Comparison of ENCODE assay signal across 1 cellular context in the genomic region with DNA sequence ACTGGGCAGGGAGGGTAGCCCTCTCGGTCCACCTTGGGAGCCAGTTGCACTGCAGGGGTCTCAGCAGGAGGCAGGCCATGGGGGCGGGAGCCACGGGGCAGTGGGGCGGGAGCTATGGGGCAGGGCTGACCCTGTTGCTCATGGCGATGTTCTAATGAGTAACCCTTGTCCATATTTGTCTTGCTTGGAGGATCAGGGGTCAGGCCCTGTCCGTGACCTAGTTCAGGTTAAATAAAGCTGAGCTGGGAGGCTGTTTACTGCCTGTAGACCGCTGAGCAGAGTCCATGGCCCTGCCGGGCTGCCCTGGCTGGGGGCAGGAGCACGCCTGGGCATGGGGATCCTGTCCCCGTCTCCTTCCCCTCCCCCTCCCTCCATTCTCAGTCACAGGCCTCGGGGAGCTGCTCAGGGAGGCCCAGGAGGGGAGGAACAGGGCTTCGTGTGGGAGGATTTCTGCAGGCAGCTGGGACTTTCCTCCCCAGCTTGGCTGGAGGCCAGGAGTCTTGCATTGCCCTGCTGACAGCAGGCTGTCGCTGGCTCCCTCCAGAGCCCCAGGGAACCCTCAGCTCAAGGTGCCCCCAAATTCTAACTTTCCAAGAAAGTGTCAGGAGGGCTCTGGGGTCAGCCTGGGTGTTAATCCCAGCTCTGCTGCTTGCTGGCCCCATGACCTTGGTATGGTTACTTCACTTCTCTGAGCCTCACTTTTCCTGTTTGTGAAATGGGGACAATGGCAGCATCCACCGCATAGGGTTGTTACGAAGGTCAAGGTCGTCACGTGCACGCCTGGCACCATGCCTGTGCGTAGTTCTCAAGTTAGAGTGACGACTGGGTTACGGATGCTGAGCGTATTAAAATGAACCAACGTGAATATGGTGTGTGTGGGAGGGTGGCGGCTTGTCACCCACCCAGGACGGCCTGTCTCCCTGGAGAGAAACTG.
TF ChIP-seq lines count a peak whose summit lies in the region.

No MANE protein-coding gene starts in this region.

TF ChIP-seq in HepG2, 621 proteins besides CTCF, POLR2A, EP300 and RAD21 (continued from another document and continues in another):
- TF ChIP-seq, protein P1, sequence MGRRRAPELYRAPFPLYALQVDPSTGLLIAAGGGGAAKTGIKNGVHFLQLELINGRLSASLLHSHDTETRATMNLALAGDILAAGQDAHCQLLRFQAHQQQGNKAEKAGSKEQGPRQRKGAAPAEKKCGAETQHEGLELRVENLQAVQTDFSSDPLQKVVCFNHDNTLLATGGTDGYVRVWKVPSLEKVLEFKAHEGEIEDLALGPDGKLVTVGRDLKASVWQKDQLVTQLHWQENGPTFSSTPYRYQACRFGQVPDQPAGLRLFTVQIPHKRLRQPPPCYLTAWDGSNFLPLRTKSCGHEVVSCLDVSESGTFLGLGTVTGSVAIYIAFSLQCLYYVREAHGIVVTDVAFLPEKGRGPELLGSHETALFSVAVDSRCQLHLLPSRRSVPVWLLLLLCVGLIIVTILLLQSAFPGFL (CRISPR knock-in tag; IDR thresholded peaks at IDR 0.05): no peak
- TF ChIP-seq, protein P2, sequence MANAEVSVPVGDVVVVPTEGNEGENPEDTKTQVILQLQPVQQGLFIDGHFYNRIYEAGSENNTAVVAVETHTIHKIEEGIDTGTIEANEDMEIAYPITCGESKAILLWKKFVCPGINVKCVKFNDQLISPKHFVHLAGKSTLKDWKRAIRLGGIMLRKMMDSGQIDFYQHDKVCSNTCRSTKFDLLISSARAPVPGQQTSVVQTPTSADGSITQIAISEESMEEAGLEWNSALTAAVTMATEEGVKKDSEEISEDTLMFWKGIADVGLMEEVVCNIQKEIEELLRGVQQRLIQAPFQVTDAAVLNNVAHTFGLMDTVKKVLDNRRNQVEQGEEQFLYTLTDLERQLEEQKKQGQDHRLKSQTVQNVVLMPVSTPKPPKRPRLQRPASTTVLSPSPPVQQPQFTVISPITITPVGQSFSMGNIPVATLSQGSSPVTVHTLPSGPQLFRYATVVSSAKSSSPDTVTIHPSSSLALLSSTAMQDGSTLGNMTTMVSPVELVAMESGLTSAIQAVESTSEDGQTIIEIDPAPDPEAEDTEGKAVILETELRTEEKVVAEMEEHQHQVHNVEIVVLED (CRISPR knock-in tag; IDR thresholded peaks at IDR 0.05; ENCODE audit: borderline replicate concordance): peak; percentile 81; the same call in 1 of the 2 replicates
- TF ChIP-seq ZBTB20 (CRISPR knock-in tag; IDR thresholded peaks at IDR 0.05; ENCODE audit: borderline replicate concordance, low read depth): peak; percentile 69; the same call in 1 of the 2 replicates
- peak; percentile 98 for TF ChIP-seq ZNF205 (CRISPR knock-in tag; IDR thresholded peaks at IDR 0.05)
- TF ChIP-seq EZH2 (conservative IDR thresholded peaks at IDR 0.05; ENCODE audit: low read depth, low read length): no peak
- peak; percentile 98 for TF ChIP-seq PITX1 (CRISPR knock-in tag; IDR thresholded peaks at IDR 0.05)
- TF ChIP-seq, protein P3, sequence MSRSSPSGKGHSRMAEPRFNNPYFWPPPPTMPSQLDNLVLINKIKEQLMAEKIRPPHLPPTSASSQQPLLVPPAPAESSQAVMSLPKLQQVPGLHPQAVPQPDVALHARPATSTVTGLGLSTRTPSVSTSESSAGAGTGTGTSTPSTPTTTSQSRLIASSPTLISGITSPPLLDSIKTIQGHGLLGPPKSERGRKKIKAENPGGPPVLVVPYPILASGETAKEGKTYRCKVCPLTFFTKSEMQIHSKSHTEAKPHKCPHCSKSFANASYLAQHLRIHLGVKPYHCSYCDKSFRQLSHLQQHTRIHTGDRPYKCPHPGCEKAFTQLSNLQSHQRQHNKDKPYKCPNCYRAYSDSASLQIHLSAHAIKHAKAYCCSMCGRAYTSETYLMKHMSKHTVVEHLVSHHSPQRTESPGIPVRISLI (CRISPR knock-in tag; IDR thresholded peaks at IDR 0.05; ENCODE audit: borderline replicate concordance): peak; percentile 67; the same call in 1 of the 2 replicates
- TF ChIP-seq, protein P4, sequence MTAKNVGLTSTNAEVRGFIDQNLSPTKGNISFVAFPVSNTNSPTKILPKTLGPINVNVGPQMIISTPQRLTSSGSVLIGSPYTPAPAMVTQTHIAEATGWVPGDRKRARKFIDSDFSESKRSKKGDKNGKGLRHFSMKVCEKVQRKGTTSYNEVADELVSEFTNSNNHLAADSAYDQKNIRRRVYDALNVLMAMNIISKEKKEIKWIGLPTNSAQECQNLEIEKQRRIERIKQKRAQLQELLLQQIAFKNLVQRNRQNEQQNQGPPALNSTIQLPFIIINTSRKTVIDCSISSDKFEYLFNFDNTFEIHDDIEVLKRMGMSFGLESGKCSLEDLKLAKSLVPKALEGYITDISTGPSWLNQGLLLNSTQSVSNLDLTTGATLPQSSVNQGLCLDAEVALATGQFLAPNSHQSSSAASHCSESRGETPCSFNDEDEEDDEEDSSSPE (CRISPR knock-in tag; IDR thresholded peaks at IDR 0.05): peak; percentile 6; the same call in 1 of the 2 replicates
- TF ChIP-seq ZNF34 (CRISPR knock-in tag; IDR thresholded peaks at IDR 0.05; ENCODE audit: borderline replicate concordance): peak; percentile 28; the same call in 1 of the 2 replicates
- TF ChIP-seq FOXJ3 (CRISPR knock-in tag; IDR thresholded peaks at IDR 0.05; ENCODE audit: borderline replicate concordance): peak; percentile 97
- no peak for TF ChIP-seq ZNF83 (CRISPR knock-in tag; IDR thresholded peaks at IDR 0.05; ENCODE audit: borderline replicate concordance)
- no peak; the same call in 1 of the 2 replicates for TF ChIP-seq DNMT1 (CRISPR knock-in tag; IDR thresholded peaks at IDR 0.05)
- peak; percentile 88 for TF ChIP-seq HOXD1 (CRISPR knock-in tag; IDR thresholded peaks at IDR 0.05)
- TF ChIP-seq SALL1 (CRISPR knock-in tag; IDR thresholded peaks at IDR 0.05): peak; percentile 88
- no peak for TF ChIP-seq PLRG1 (conservative IDR thresholded peaks at IDR 0.05)
- TF ChIP-seq CCAR2 (optimal IDR thresholded peaks at IDR 0.05; ENCODE audit: low read depth, low read length): peak; percentile 81
- TF ChIP-seq, protein P5, sequence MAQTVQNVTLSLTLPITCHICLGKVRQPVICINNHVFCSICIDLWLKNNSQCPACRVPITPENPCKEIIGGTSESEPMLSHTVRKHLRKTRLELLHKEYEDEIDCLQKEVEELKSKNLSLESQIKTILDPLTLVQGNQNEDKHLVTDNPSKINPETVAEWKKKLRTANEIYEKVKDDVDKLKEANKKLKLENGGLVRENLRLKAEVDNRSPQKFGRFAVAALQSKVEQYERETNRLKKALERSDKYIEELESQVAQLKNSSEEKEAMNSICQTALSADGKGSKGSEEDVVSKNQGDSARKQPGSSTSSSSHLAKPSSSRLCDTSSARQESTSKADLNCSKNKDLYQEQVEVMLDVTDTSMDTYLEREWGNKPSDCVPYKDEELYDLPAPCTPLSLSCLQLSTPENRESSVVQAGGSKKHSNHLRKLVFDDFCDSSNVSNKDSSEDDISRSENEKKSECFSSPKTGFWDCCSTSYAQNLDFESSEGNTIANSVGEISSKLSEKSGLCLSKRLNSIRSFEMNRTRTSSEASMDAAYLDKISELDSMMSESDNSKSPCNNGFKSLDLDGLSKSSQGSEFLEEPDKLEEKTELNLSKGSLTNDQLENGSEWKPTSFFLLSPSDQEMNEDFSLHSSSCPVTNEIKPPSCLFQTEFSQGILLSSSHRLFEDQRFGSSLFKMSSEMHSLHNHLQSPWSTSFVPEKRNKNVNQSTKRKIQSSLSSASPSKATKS (CRISPR knock-in tag; IDR thresholded peaks at IDR 0.05): peak; percentile 72; the same call in 1 of the 2 replicates
- no peak for TF ChIP-seq ATF1 (CRISPR knock-in tag; IDR thresholded peaks at IDR 0.05)
- peak; percentile 81; the same call in 1 of the 2 replicates for TF ChIP-seq ZNF747 (CRISPR knock-in tag; IDR thresholded peaks at IDR 0.05; ENCODE audit: borderline replicate concordance)
- TF ChIP-seq SNRNP70 (IDR thresholded peaks at IDR 0.05; ENCODE audit: low read depth, low read length): no peak
- peak; percentile 74 for TF ChIP-seq SOX13 (IDR thresholded peaks at IDR 0.05)
- TF ChIP-seq SOX13 (CRISPR knock-in tag; conservative IDR thresholded peaks at IDR 0.05 in 1 of 2, IDR thresholded peaks at IDR 0.05 in 1 of 2): peak in 1 of 2 experiments; percentile 90; a peak in 2 of 4 replicates
- peak; percentile 99 for TF ChIP-seq RXRA (CRISPR knock-in tag; IDR thresholded peaks at IDR 0.05)
- TF ChIP-seq MIER3 (CRISPR knock-in tag; IDR thresholded peaks at IDR 0.05; ENCODE audit: borderline replicate concordance): peak; percentile 97
- TF ChIP-seq RARG (CRISPR knock-in tag; IDR thresholded peaks at IDR 0.05; ENCODE audit: low read depth): peak; percentile 96; the same call in 1 of the 2 replicates
- peak; percentile 99 for TF ChIP-seq RXRB (CRISPR knock-in tag; IDR thresholded peaks at IDR 0.05; ENCODE audit: borderline replicate concordance)
- TF ChIP-seq SIX4 (CRISPR knock-in tag; IDR thresholded peaks at IDR 0.05): peak; percentile 81
- TF ChIP-seq ZNF558 (CRISPR knock-in tag; IDR thresholded peaks at IDR 0.05; ENCODE audit: borderline replicate concordance): no peak
- TF ChIP-seq MEIS2 (CRISPR knock-in tag; IDR thresholded peaks at IDR 0.05): peak; percentile 94
- TF ChIP-seq, protein P6, sequence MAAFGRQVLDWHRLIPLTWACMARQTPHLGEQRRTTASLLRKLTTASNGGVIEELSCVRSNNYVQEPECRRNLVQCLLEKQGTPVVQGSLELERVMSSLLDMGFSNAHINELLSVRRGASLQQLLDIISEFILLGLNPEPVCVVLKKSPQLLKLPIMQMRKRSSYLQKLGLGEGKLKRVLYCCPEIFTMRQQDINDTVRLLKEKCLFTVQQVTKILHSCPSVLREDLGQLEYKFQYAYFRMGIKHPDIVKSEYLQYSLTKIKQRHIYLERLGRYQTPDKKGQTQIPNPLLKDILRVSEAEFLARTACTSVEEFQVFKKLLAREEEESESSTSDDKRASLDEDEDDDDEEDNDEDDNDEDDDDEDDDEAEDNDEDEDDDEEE (CRISPR knock-in tag; IDR thresholded peaks at IDR 0.05): 0 out of 2 replicates have a peak, but pooled peaks have one; percentile 33
- TF ChIP-seq MAFF (IDR thresholded peaks at IDR 0.05; ENCODE audit: low read depth, low read length): peak; percentile 23; the same call in 1 of the 2 replicates
- peak; percentile 91 for TF ChIP-seq ZNF3 (CRISPR knock-in tag; IDR thresholded peaks at IDR 0.05)
- no peak for TF ChIP-seq SYNCRIP (IDR thresholded peaks at IDR 0.05; ENCODE audit: insufficient read depth, low read depth, low read length)
- TF ChIP-seq, protein P7, sequence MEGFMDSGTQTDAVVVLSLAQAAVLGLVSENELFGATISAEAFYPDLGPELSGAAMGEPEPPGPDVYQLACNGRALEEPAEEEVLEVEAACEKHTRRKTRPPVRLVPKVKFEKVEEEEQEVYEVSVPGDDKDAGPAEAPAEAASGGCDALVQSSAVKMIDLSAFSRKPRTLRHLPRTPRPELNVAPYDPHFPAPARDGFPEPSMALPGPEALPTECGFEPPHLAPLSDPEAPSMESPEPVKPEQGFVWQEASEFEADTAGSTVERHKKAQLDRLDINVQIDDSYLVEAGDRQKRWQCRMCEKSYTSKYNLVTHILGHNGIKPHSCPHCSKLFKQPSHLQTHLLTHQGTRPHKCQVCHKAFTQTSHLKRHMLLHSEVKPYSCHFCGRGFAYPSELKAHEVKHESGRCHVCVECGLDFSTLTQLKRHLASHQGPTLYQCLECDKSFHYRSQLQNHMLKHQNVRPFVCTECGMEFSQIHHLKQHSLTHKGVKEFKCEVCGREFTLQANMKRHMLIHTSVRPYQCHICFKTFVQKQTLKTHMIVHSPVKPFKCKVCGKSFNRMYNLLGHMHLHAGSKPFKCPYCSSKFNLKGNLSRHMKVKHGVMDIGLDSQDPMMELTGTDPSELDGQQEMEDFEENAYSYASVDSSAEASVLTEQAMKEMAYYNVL (CRISPR knock-in tag; IDR thresholded peaks at IDR 0.05; ENCODE audit: borderline replicate concordance): 0 out of 2 replicates have a peak, but pooled peaks have one; percentile 68
- TF ChIP-seq, protein P8, sequence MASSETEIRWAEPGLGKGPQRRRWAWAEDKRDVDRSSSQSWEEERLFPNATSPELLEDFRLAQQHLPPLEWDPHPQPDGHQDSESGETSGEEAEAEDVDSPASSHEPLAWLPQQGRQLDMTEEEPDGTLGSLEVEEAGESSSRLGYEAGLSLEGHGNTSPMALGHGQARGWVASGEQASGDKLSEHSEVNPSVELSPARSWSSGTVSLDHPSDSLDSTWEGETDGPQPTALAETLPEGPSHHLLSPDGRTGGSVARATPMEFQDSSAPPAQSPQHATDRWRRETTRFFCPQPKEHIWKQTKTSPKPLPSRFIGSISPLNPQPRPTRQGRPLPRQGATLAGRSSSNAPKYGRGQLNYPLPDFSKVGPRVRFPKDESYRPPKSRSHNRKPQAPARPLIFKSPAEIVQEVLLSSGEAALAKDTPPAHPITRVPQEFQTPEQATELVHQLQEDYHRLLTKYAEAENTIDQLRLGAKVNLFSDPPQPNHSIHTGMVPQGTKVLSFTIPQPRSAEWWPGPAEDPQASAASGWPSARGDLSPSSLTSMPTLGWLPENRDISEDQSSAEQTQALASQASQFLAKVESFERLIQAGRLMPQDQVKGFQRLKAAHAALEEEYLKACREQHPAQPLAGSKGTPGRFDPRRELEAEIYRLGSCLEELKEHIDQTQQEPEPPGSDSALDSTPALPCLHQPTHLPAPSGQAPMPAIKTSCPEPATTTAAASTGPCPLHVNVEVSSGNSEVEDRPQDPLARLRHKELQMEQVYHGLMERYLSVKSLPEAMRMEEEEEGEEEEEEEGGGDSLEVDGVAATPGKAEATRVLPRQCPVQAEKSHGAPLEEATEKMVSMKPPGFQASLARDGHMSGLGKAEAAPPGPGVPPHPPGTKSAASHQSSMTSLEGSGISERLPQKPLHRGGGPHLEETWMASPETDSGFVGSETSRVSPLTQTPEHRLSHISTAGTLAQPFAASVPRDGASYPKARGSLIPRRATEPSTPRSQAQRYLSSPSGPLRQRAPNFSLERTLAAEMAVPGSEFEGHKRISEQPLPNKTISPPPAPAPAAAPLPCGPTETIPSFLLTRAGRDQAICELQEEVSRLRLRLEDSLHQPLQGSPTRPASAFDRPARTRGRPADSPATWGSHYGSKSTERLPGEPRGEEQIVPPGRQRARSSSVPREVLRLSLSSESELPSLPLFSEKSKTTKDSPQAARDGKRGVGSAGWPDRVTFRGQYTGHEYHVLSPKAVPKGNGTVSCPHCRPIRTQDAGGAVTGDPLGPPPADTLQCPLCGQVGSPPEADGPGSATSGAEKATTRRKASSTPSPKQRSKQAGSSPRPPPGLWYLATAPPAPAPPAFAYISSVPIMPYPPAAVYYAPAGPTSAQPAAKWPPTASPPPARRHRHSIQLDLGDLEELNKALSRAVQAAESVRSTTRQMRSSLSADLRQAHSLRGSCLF (CRISPR knock-in tag; IDR thresholded peaks at IDR 0.05; ENCODE audit: borderline replicate concordance): no peak
- no peak for TF ChIP-seq RFXANK (CRISPR knock-in tag; IDR thresholded peaks at IDR 0.05)
- TF ChIP-seq SP2 (CRISPR knock-in tag; IDR thresholded peaks at IDR 0.05): 0 out of 2 replicates have a peak, but pooled peaks have one; percentile 18
- 0 out of 2 replicates have a peak, but pooled peaks have one; percentile 39 for TF ChIP-seq RFX3 (CRISPR knock-in tag; IDR thresholded peaks at IDR 0.05)
- peak; percentile 76 for TF ChIP-seq GATAD1 (CRISPR knock-in tag; IDR thresholded peaks at IDR 0.05)
- TF ChIP-seq ZZZ3 (CRISPR knock-in tag; IDR thresholded peaks at IDR 0.05; ENCODE audit: borderline replicate concordance): 0 out of 2 replicates have a peak, but pooled peaks have one; percentile 29
- no peak for TF ChIP-seq MAFG (CRISPR knock-in tag; IDR thresholded peaks at IDR 0.05)
- TF ChIP-seq ZFP1 (CRISPR knock-in tag; IDR thresholded peaks at IDR 0.05): peak; percentile 19
- TF ChIP-seq ZNF225 (CRISPR knock-in tag; IDR thresholded peaks at IDR 0.05): no peak; the same call in none of the 2 replicates
- no peak for TF ChIP-seq KAT2B (IDR thresholded peaks at IDR 0.05; ENCODE audit: borderline replicate concordance, low read depth, low read length)
- TF ChIP-seq SAP130 (CRISPR knock-in tag; IDR thresholded peaks at IDR 0.05; ENCODE audit: low read depth): peak; percentile 96
